In the genomic region with DNA sequence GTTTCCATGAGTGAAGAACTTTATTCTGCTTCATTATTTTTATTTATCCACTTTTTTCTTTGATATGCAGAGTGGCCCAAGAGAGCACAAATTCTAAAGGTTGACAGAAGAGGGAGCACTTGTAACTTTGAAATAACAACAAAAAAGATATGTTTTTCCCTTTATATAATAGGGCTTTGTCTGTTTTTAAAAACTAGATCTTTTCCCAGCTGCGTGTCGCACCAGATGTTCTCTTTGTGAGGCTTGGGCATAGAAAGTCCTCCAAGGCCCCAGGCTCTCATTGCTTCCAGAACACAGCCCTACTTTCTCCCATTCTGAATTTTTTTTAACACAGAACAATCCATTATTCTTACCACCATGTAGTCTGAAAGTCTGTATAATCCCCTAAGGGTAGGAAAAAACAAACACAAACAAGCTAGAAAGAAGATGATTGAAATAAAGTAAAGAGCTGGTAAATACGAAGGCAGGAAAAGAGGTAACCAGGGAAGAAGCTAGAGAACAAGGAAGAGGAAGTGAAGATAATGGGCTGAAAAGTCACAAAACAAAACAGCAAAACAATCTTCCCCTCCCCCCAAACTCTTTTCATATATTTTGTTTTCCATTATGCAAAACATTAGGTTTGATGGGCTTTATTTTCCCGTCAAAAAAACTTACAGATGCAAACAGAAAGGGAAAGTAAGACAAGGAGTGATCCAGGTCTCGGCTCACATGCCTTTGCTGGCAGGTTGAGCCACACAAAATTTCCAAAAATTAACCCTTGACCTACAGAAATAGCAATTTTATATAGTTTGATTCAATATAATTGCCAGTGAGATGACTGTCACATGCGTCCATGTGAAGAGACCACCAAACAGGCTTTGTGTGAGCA, we compare ENCODE assay signal across 8 cellular contexts.
DNase-seq lines count a peak whose midpoint lies in the region; ATAC-seq and TF ChIP-seq lines count a peak whose summit lies in the region.

No MANE protein-coding gene starts in this region.

- DNase-seq in stimulated activated naive CD8-positive, alpha-beta T cell treated with anti-CD3 and anti-CD28 coated beads, Interleukin-15, Interleukin-2, amounts not matched to agents 100 U/mL and 50 U/mL, for 24 hours = no peak
- DNase-seq in T-helper 17 cell (no peak), foreskin fibroblast (peak; percentile 77 to 90), progenitor cell of endocrine pancreas (ENCODE audit: low spot score, unreplicated experiment) (no peak), COLO668 (lab: John Stamatoyannopoulos, UW; ENCODE audit: unreplicated experiment) (no peak)

- H3K4me1 Mint-ChIP-seq in stimulated activated naive CD8-positive, alpha-beta T cell treated with anti-CD3 and anti-CD28 coated beads, Interleukin-15, Interleukin-2, amounts not matched to agents 100 ng/mL and 50 ng/mL, for 24 hours (ENCODE audit: low read depth) = peaks cover 12% of the 10 kb centered on the region
- H3K4me1 Mint-ChIP-seq in T-helper 17 cell = peaks cover 3% of the 10 kb centered on the region
- peaks cover 25% of the 10 kb centered on the region for H3K4me1 Mint-ChIP-seq in progenitor cell of endocrine pancreas (ENCODE audit: low read depth)

- H3K36me3 Mint-ChIP-seq in stimulated activated naive CD8-positive, alpha-beta T cell treated with anti-CD3 and anti-CD28 coated beads, Interleukin-15, Interleukin-2, amounts not matched to agents 100 ng/mL and 50 ng/mL, for 24 hours (ENCODE audit: low read depth) = no peaks in the 10 kb centered on the region
- H3K36me3 Mint-ChIP-seq in T-helper 17 cell (ENCODE audit: low read depth) (peaks cover 11% of the 10 kb centered on the region), progenitor cell of endocrine pancreas (ENCODE audit: insufficient read depth) (no peaks in the 10 kb centered on the region)

- H3K4me3 Mint-ChIP-seq in stimulated activated naive CD8-positive, alpha-beta T cell treated with anti-CD3 and anti-CD28 coated beads, Interleukin-15, Interleukin-2, amounts not matched to agents 100 ng/mL and 50 ng/mL, for 24 hours = peak overlapping the region; percentile 4
- H3K4me3 Mint-ChIP-seq in T-helper 17 cell (peak overlapping the region; percentile 69), progenitor cell of endocrine pancreas (ENCODE audit: low read depth) (no peak overlapping the region)

- no peaks in the 10 kb centered on the region for H3K9me3 ChIP-seq in T-helper 17 cell (ENCODE audit: control insufficient read depth, low read length, poor library complexity, severe bottlenecking)

- H3K27ac Mint-ChIP-seq in stimulated activated naive CD8-positive, alpha-beta T cell treated with anti-CD3 and anti-CD28 coated beads, Interleukin-15, Interleukin-2, amounts not matched to agents 100 ng/mL and 50 ng/mL, for 24 hours = peak overlapping the region; percentile 19
- peak overlapping the region; percentile 51 for H3K27ac Mint-ChIP-seq in T-helper 17 cell
- peak overlapping the region; percentile 25 for H3K27ac Mint-ChIP-seq in progenitor cell of endocrine pancreas

- TF ChIP-seq CTCF in foreskin fibroblast (IDR thresholded peaks at IDR 0.05; ENCODE audit: low read depth, low read length) = peak; percentile 37
- peak; percentile 16 for TF ChIP-seq CTCF in progenitor cell of endocrine pancreas (IDR thresholded peaks at IDR 0.05; ENCODE audit: unreplicated experiment)

- peak overlapping the region in 1 of 2 donors; percentile 6 for H3K4me3 ChIP-seq in foreskin fibroblast (ENCODE audit: low read depth in 1 of 2, low read length in 2 of 2)

- no peaks in the 10 kb centered on the region for H3K9me3 Mint-ChIP-seq in stimulated activated naive CD8-positive, alpha-beta T cell treated with anti-CD3 and anti-CD28 coated beads, Interleukin-15, Interleukin-2, amounts not matched to agents 100 ng/mL and 50 ng/mL, for 24 hours
- H3K9me3 Mint-ChIP-seq in progenitor cell of endocrine pancreas (ENCODE audit: low read depth) = peaks cover 20% of the 10 kb centered on the region

- no peaks in the 10 kb centered on the region for H3K27me3 Mint-ChIP-seq in stimulated activated naive CD8-positive, alpha-beta T cell treated with anti-CD3 and anti-CD28 coated beads, Interleukin-15, Interleukin-2, amounts not matched to agents 100 ng/mL and 50 ng/mL, for 24 hours
- peaks cover 63% of the 10 kb centered on the region for H3K27me3 Mint-ChIP-seq in T-helper 17 cell
- H3K27me3 Mint-ChIP-seq in progenitor cell of endocrine pancreas = no peaks in the 10 kb centered on the region

- ATAC-seq in stimulated activated naive CD8-positive, alpha-beta T cell treated with anti-CD3 and anti-CD28 coated beads, Interleukin-15, Interleukin-2, amounts not matched to agents 100 U/mL and 50 U/mL, for 24 hours = no peak
- no peak for ATAC-seq in T-helper 17 cell
- ATAC-seq in HG03378 (IDR thresholded peaks at IDR 0.05; ENCODE audit: unreplicated experiment) = no peak
- no peak for ATAC-seq in GM19023 (IDR thresholded peaks at IDR 0.05; ENCODE audit: unreplicated experiment)

Comparison
In these comparisons a context has a peak if more than half of its experiments do, and no peak if none do; other contexts are left out.
1. DNase-seq: peak in foreskin fibroblast (2 of 2); none in stimulated activated naive CD8-positive, alpha-beta T cell treated with anti-CD3 and anti-CD28 coated beads, Interleukin-15, Interleukin-2, amounts not matched to agents 100 U/mL and 50 U/mL, for 24 hours (single experiment), T-helper 17 cell (0 of 3), progenitor cell of endocrine pancreas (single experiment) and COLO668 (single experiment).
2. Peak in every context shown above with its lines, with median percentiles within 50 percentile points of each other: H3K27ac Mint-ChIP-seq.